In the genomic region with DNA sequence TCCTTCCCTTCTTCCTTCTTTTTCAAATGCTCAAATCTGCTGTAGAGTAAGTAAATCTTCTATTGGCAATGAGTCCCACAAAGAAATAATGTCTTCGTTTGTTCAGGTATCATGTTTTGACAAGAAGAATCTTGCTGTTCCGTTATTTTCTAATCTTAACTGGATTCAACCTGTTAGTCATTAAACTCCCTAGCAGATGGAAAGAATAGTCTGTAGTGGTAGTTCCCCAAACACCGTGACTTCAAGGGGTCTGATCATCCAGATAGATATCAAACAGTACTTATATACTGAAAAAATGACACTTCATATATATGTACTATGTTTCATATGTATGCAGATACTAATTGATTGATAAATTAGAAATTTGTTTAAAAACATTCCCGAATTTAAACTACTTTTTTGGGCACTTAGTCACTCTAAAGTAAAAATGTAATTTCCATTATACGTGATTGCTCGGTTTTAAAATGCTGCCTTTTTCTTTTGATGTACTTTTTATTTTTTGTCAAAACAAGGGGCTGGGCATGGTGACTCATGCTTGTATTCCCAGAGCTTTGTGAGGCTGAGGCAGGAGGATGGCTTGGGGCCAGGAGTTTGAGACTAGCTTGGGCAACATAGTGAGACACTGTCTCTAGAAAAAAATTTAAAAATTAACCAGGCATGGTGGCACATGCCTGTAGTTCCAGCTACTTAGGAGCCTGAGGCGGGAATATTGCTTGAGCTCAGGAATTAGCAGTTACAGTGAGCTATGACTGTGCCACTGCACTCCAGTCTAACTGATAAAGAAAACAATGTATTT, we compare ENCODE assay signal across 12 cellular contexts.
A peak's percentile ranks its signal among the peaks of the same experiment; 100 is the strongest.
DNase-seq lines count a peak whose midpoint lies in the region; ATAC-seq, FAIRE-seq and TF ChIP-seq lines count a peak whose summit lies in the region.
"Had no signal": no experiment of that assay in that cellular context is flagged by ENCODE, and none has a peak within 500 bp of the region (broad histone marks: within the 10 kb centered on the region; RNA-seq: fewer than 3 reads in every experiment).

No MANE protein-coding gene starts in this region.

- intact Hi-C loops in left ventricle myocardium inferior (cut with micrococcal nuclease), result no loop called here

- H3K4me1 ChIP-seq in adipocyte (ENCODE audit: control insufficient read depth, insufficient read depth, low read length) (peaks cover 57% of the 10 kb centered on the region), left ventricle myocardium inferior (peaks cover 20% of the 10 kb centered on the region)

- H3K4me3 ChIP-seq in adipocyte (ENCODE audit: low read length), result peak overlapping the region; percentile 18
- no peak overlapping the region for H3K4me3 ChIP-seq in left ventricle myocardium inferior
- H3K4me3 ChIP-seq: GM12878 had no signal

- H3K9me3 Mint-ChIP-seq in HFFc6, result no peaks in the 10 kb centered on the region

- peak overlapping the region; percentile 82 for H3K27ac Mint-ChIP-seq in HFFc6
- H3K27ac Mint-ChIP-seq: WTC11 had no signal

- no peaks in the 10 kb centered on the region; the same call in 1 of the 2 replicates for H3K27me3 Mint-ChIP-seq in HFFc6 (ENCODE audit: insufficient read depth)

- DNase-seq in HFFc6 (peak; percentile 95), adipocyte (ENCODE audit: low read depth) (peak; percentile 92), left ventricle myocardium inferior (peak; percentile 46), smooth muscle cell of the brain vasculature (ENCODE audit: low read depth, low spot score) (peak; percentile 72), frontal cortex (ENCODE audit: low spot score in 2 of 2) (no peak), HEK293T (ENCODE audit: extremely low spot score) (no peak)
- DNase-seq in activated CD4-positive, alpha-beta T cell treated with anti-CD3 and anti-CD28 coated beads for 48 hours, result no peak
- DNase-seq: midbrain, NCI-H2107 had no signal

- H3K36me3 ChIP-seq in adipocyte (ENCODE audit: control insufficient read depth, insufficient read depth, low read length, severe bottlenecking), result no peaks in the 10 kb centered on the region
- no peaks in the 10 kb centered on the region for H3K36me3 ChIP-seq in left ventricle myocardium inferior

- H3K27me3 ChIP-seq in adipocyte (replicated peaks; ENCODE audit: control insufficient read depth, insufficient read depth, low read length) (no peaks in the 10 kb centered on the region), left ventricle myocardium inferior (ENCODE audit: low read depth) (no peaks in the 10 kb centered on the region)

- TF ChIP-seq CTCF in HFFc6 (IDR thresholded peaks at IDR 0.05) (no peak), left ventricle myocardium inferior (IDR thresholded peaks at IDR 0.05; ENCODE audit: borderline replicate concordance) (no peak)

- H3K9me3 ChIP-seq in adipocyte (ENCODE audit: control insufficient read depth, low read length), result no peaks in the 10 kb centered on the region
- H3K9me3 ChIP-seq in left ventricle myocardium inferior (replicated peaks), result no peaks in the 10 kb centered on the region

- ATAC-seq in HG03139 (IDR thresholded peaks at IDR 0.05; ENCODE audit: unreplicated experiment), result no peak
- ATAC-seq: GM12878, WTC11 had no signal

- POLR2A ChIA-PET in HEK293T (lab: Yijun Ruan, JAX), result interaction anchor here (0.5 kb wide), 1 partner anchor 406 kb away, joined by 3 read pairs; no protein-coding TSS in a partner anchor

- FAIRE-seq in frontal cortex (lab: Jason Lieb, UNC), result no peak
- FAIRE-seq: GM12878 had no signal

- H3K4me3 Mint-ChIP-seq in HFFc6, result peak overlapping the region; percentile 66
- H3K4me3 Mint-ChIP-seq: WTC11 had no signal

- H3K36me3 Mint-ChIP-seq in HFFc6 (ENCODE audit: low read depth), result peaks cover 10% of the 10 kb centered on the region
- H3K36me3 Mint-ChIP-seq: WTC11 had no signal

- CTCF ChIA-PET in HEK293T (lab: Yijun Ruan, JAX), result no interaction called here

- no peak overlapping the region for H3K27ac ChIP-seq in left ventricle myocardium inferior (replicated peaks)

- peaks cover 95% of the 10 kb centered on the region for H3K4me1 Mint-ChIP-seq in HFFc6 (ENCODE audit: low read depth)

- H3K9ac ChIP-seq in adipocyte (ENCODE audit: low read length), result peak overlapping the region; percentile 19

TF ChIP-seq in HEK293T, 16 proteins besides CTCF, POLR2A, EP300 and RAD21:
- no peak for TF ChIP-seq ZNF384 (IDR thresholded peaks at IDR 0.05)
- TF ChIP-seq SUZ12 (IDR thresholded peaks at IDR 0.05), result no peak
- TF ChIP-seq PKNOX1 (IDR thresholded peaks at IDR 0.05), result no peak

Comparison
In these comparisons a context has a peak if more than half of its experiments do, and no peak if none do; other contexts are left out.
1. DNase-seq: peak in HFFc6 (single experiment), adipocyte (single experiment), left ventricle myocardium inferior (single experiment) and smooth muscle cell of the brain vasculature (single experiment); none in frontal cortex (0 of 2), HEK293T (single experiment) and activated CD4-positive, alpha-beta T cell treated with anti-CD3 and anti-CD28 coated beads for 48 hours (single experiment).